Comparison of ENCODE assay signal across 8 cellular contexts in genomic region chr5:155616779-155617392, GRCh38.
DNase-seq lines count a peak whose midpoint lies in the region; ATAC-seq and TF ChIP-seq lines count a peak whose summit lies in the region.

No MANE protein-coding gene starts in this region.

- peak; percentile 86 to 91 for TF ChIP-seq CTCF in Caco-2 (IDR thresholded peaks at IDR 0.05; ENCODE audit: insufficient read depth in 1 of 2, low read depth in 1 of 2, low read length in 1 of 2, severe bottlenecking in 1 of 2, unreplicated experiment in 1 of 2)
- peak; percentile 89 for TF ChIP-seq CTCF in endodermal cell (conservative IDR thresholded peaks at IDR 0.05)
- peak; percentile 41 to 70 (median 47) for TF ChIP-seq CTCF in nephron (IDR thresholded peaks at IDR 0.05; ENCODE audit: unreplicated experiment in 3 of 3)

- H3K36me3 ChIP-seq in Caco-2 (ENCODE audit: control insufficient read depth, insufficient read depth, low read length) = no peaks in the 10 kb centered on the region
- no peaks in the 10 kb centered on the region for H3K36me3 ChIP-seq in endodermal cell (ENCODE audit: control insufficient read depth, insufficient read depth, low read length)

- no peaks in the 10 kb centered on the region for H3K4me1 Mint-ChIP-seq in Caco-2 (ENCODE audit: low read depth, unreplicated experiment)
- H3K4me1 Mint-ChIP-seq in endodermal cell = peaks cover 15% of the 10 kb centered on the region
- H3K4me1 Mint-ChIP-seq in nephron = no peaks in the 10 kb centered on the region

- peak; percentile 74 for ATAC-seq in GM19397 (IDR thresholded peaks at IDR 0.05; ENCODE audit: unreplicated experiment)

- H3K27me3 ChIP-seq in Caco-2 (replicated peaks; ENCODE audit: control insufficient read depth, insufficient read depth, low read length) = no peaks in the 10 kb centered on the region
- no peaks in the 10 kb centered on the region for H3K27me3 ChIP-seq in endodermal cell (ENCODE audit: control insufficient read depth, insufficient read depth, low read length, poor library complexity, severe bottlenecking)

- H3K4me1 ChIP-seq in Caco-2 (no peaks in the 10 kb centered on the region), endodermal cell (ENCODE audit: control insufficient read depth, insufficient read depth, low read length) (peaks cover 11% of the 10 kb centered on the region)

- H3K27ac Mint-ChIP-seq in Caco-2 (ENCODE audit: unreplicated experiment) (no peak overlapping the region), endodermal cell (no peak overlapping the region), nephron (no peak overlapping the region)

- H3K9me3 Mint-ChIP-seq in Caco-2 (ENCODE audit: unreplicated experiment) (no peaks in the 10 kb centered on the region), endodermal cell (no peaks in the 10 kb centered on the region), nephron (no peaks in the 10 kb centered on the region)

- 68 to 77% methylated on average over 4 of the region's 4 CpGs for WGBS in endodermal cell (ENCODE audit: insufficient coverage in 1 of 2, insufficient read length in 1 of 2), 2 experiments

- POLR2A ChIA-PET in Caco-2 (lab: Charles Lee) = no interaction called here

- H3K36me3 Mint-ChIP-seq in Caco-2 (ENCODE audit: insufficient read depth, unreplicated experiment) (no peaks in the 10 kb centered on the region), endodermal cell (ENCODE audit: low read depth) (no peaks in the 10 kb centered on the region), nephron (ENCODE audit: low read depth) (no peaks in the 10 kb centered on the region)

- H3K27ac ChIP-seq in endodermal cell (ENCODE audit: low read depth, low read length) = no peak overlapping the region

- H3K9me3 ChIP-seq in Caco-2 (no peaks in the 10 kb centered on the region), endodermal cell (ENCODE audit: control insufficient read depth, low read length) (no peaks in the 10 kb centered on the region)

- CTCF ChIA-PET in Caco-2 (lab: Charles Lee) = no interaction called here

- no peak overlapping the region for H3K9ac ChIP-seq in endodermal cell (ENCODE audit: extremely low read depth, low read length, poor library complexity, severe bottlenecking)

- BruUV-seq in Caco-2 (replicated peaks; lab: Mats Ljungman, UMichigan) = no TSS peak

- H3K27me3 Mint-ChIP-seq in Caco-2 (ENCODE audit: insufficient read depth, unreplicated experiment) (peaks cover 13% of the 10 kb centered on the region), endodermal cell (ENCODE audit: insufficient read depth) (no peaks in the 10 kb centered on the region), nephron (ENCODE audit: low read depth) (no peaks in the 10 kb centered on the region)

- intact Hi-C loops in Caco-2 (cut with micrococcal nuclease; ENCODE audit: unreplicated experiment) = loop anchor here (1.0 to 10.0 kb wide), 7 partner anchors 82 to 1515 kb away; no protein-coding TSS in a partner anchor

- no peak overlapping the region for H3K4me3 ChIP-seq in Caco-2 (ENCODE audit: low read depth, low read length)
- H3K4me3 ChIP-seq in endodermal cell (ENCODE audit: low read length) = no peak overlapping the region

- H3K4me3 Mint-ChIP-seq in Caco-2 (ENCODE audit: unreplicated experiment) (no peak overlapping the region), endodermal cell (no peak overlapping the region), nephron (no peak overlapping the region)

- DNase-seq in Caco-2 = peak; percentile 58 to 75
- peak; percentile 48 for DNase-seq in HT-29 (ENCODE audit: low spot score)
- peak; percentile 6 to 17 for DNase-seq in activated CD4-positive, alpha-beta T cell treated with anti-CD3 and anti-CD28 coated beads for 4 hours
- peak; percentile 94 for DNase-seq in endodermal cell
- DNase-seq in cortex of kidney (lab: John Stamatoyannopoulos, UW) = no peak
- DNase-seq in NCI-H187 (lab: John Stamatoyannopoulos, UW) = no peak

Comparison
In these comparisons a context has a peak if more than half of its experiments do, and no peak if none do; other contexts are left out.
1. DNase-seq: peak in Caco-2 (2 of 2), HT-29 (single experiment), activated CD4-positive, alpha-beta T cell treated with anti-CD3 and anti-CD28 coated beads for 4 hours (2 of 2) and endodermal cell (single experiment); none in cortex of kidney (single experiment) and NCI-H187 (0 of 2).
2. Peak in every context shown above with its lines, with median percentiles within 50 percentile points of each other: CTCF ChIP-seq.